In genomic region chrX:64206556-64207162, GRCh38 we compare ENCODE assay signal across 8 cellular contexts. TPM values are rescaled to one million over a fixed set of nuclear protein-coding genes. Genes with fewer than 3 reads are reported as not detected.
DNase-seq lines count a peak whose midpoint lies in the region; ATAC-seq and TF ChIP-seq lines count a peak whose summit lies in the region.

No MANE protein-coding gene starts in this region.

- intact Hi-C loops in Caco-2 (cut with micrococcal nuclease; ENCODE audit: unreplicated experiment) (loop anchor here (1.0 to 10.0 kb wide), 4 partner anchors 17 to 112 kb away; no protein-coding TSS in a partner anchor), PC-9 (cut with micrococcal nuclease; ENCODE audit: unreplicated experiment) (loop anchor here (5.0 to 10.0 kb wide), 2 partner anchors 114 to 1328 kb away; partner anchors contain the start of gene LAS1L), ovary (cut with DNase I) (no loop called here)

- no peak for TF ChIP-seq POLR2A in ovary (IDR thresholded peaks at IDR 0.05)

- no peak for TF ChIP-seq CTCF in Caco-2 (IDR thresholded peaks at IDR 0.05; ENCODE audit: insufficient read depth in 1 of 2, low read depth in 1 of 2, low read length in 1 of 2, severe bottlenecking in 1 of 2, unreplicated experiment in 1 of 2)
- TF ChIP-seq CTCF in PC-9 (conservative IDR thresholded peaks at IDR 0.05), result no peak
- no peak for TF ChIP-seq CTCF in ovary (IDR thresholded peaks at IDR 0.05)

- no peaks in the 10 kb centered on the region for H3K4me1 ChIP-seq in Caco-2
- peaks cover 11% of the 10 kb centered on the region for H3K4me1 ChIP-seq in PC-9 (replicated peaks; ENCODE audit: insufficient read depth)
- H3K4me1 ChIP-seq in ovary (ENCODE audit: insufficient read depth), result peaks cover 4% of the 10 kb centered on the region

- H3K9me3 ChIP-seq in Caco-2 (no peaks in the 10 kb centered on the region), PC-9 (ENCODE audit: insufficient read depth, low read depth) (no peaks in the 10 kb centered on the region), ovary (no peaks in the 10 kb centered on the region)

- peak overlapping the region; percentile 84 for H3K27ac ChIP-seq in PC-9
- peak overlapping the region; percentile 57 to 89 for H3K27ac ChIP-seq in ovary

- POLR2A ChIA-PET in Caco-2 (lab: Charles Lee), result interaction anchor here (1.5 kb wide), 1 partner anchor 18 kb away, joined by 7 read pairs; no protein-coding TSS in a partner anchor
- POLR2A ChIA-PET in PC-9 (lab: Charles Lee; ENCODE audit: unreplicated experiment), result no interaction called here

- no peaks in the 10 kb centered on the region for H3K4me1 Mint-ChIP-seq in Caco-2 (ENCODE audit: low read depth, unreplicated experiment)

- peaks cover 11% of the 10 kb centered on the region; the same call in 1 of the 2 replicates for H3K79me2 ChIP-seq in PC-9 (ENCODE audit: low read depth)

- H3K4me3 ChIP-seq in Caco-2 (ENCODE audit: low read depth, low read length), result peak overlapping the region; percentile 52
- H3K4me3 ChIP-seq in PC-9, result peak overlapping the region; percentile 81
- H3K4me3 ChIP-seq in ovary, result peak overlapping the region; percentile 72

- H3K4me3 Mint-ChIP-seq in Caco-2 (ENCODE audit: unreplicated experiment), result peak overlapping the region; percentile 76

- peak; percentile 72 for ATAC-seq in esophagus mucosa

- H3K27me3 ChIP-seq in Caco-2 (replicated peaks; ENCODE audit: control insufficient read depth, insufficient read depth, low read length), result no peaks in the 10 kb centered on the region
- H3K27me3 ChIP-seq in PC-9 (ENCODE audit: insufficient read depth, low read depth), result no peaks in the 10 kb centered on the region
- H3K27me3 ChIP-seq in ovary, result no peaks in the 10 kb centered on the region

- CTCF ChIA-PET in Caco-2 (lab: Charles Lee) (interaction anchor here (2.3 to 2.7 kb wide), 2 partner anchors 18 to 113 kb away, joined by 6 to 12 read pairs; no protein-coding TSS in a partner anchor), PC-9 (lab: Charles Lee) (interaction anchor here (0.7 kb wide), 1 partner anchor 22 kb away, joined by 4 read pairs; no protein-coding TSS in a partner anchor)

- BruUV-seq in Caco-2 (replicated peaks; lab: Mats Ljungman, UMichigan) (no TSS peak), PC-9 (replicated peaks; lab: Mats Ljungman, UMichigan) (no TSS peak)

- no peaks in the 10 kb centered on the region for H3K9me2 ChIP-seq in PC-9 (ENCODE audit: insufficient read depth)

- DNase-seq in Caco-2, result no peak
- peak; percentile 22 to 39 for DNase-seq in PC-9
- peak; percentile 29 to 59 (median 47) for DNase-seq in ovary
- no peak for DNase-seq in SHP77 treated with DMSO at 0.1 percent for 48 hours (lab: John Stamatoyannopoulos, UW)
- DNase-seq in NCI-H1694 treated with DMSO at 0.1 percent for 48 hours (lab: John Stamatoyannopoulos, UW), result no peak
- DNase-seq in iPS-NIHi7 (ENCODE audit: extremely low spot score), result no peak
- DNase-seq in HuH-7 (ENCODE audit: low spot score), result no peak

- TF ChIP-seq EP300 in ovary (IDR thresholded peaks at IDR 0.05), result no peak

- H3F3A ChIP-seq in PC-9 (ENCODE audit: insufficient read depth, low read depth), result peaks cover 11% of the 10 kb centered on the region; the same call in 1 of the 2 replicates

- no peaks in the 10 kb centered on the region for H3K9me3 Mint-ChIP-seq in Caco-2 (ENCODE audit: unreplicated experiment)

- H3K27me3 Mint-ChIP-seq in Caco-2 (ENCODE audit: insufficient read depth, unreplicated experiment), result no peaks in the 10 kb centered on the region

- no peaks in the 10 kb centered on the region for H3K36me3 Mint-ChIP-seq in Caco-2 (ENCODE audit: insufficient read depth, unreplicated experiment)

- H3K4me2 ChIP-seq in PC-9, result peak overlapping the region; percentile 95

- WGBS in ovary, 3 donors, result 28 to 37% (median 30%) methylated on average over 5 of the region's 5 CpGs

- H2AFZ ChIP-seq in PC-9, result peak overlapping the region; percentile 97

- H3K27ac Mint-ChIP-seq in Caco-2 (ENCODE audit: unreplicated experiment), result peak overlapping the region; percentile 79

- H3K36me3 ChIP-seq in Caco-2 (ENCODE audit: control insufficient read depth, insufficient read depth, low read length), result no peaks in the 10 kb centered on the region
- no peaks in the 10 kb centered on the region for H3K36me3 ChIP-seq in PC-9 (ENCODE audit: low read depth)
- H3K36me3 ChIP-seq in ovary, result no peaks in the 10 kb centered on the region

- no peaks in the 10 kb centered on the region for H4K20me1 ChIP-seq in PC-9 (ENCODE audit: insufficient read depth)

RNA-seq across cellular contexts. Expression of gene AMER1, which starts 1.2 kb away (rescaled TPM):
- total RNA-seq in Caco-2 (2022), result 11.0 and 11.8 TPM in 2 replicates
- total RNA-seq in PC-9 (2021), result 5.8 and 6.5 TPM in 2 replicates
- total RNA-seq in esophagus mucosa, result 3.6 TPM
- 10 to 100 TPM in 6 of 7 donors, 1 to 10 TPM in 1; 8.2 to 25.9 (median 17.8) TPM for total RNA-seq in ovary
- 1 to 10 TPM; 5.5 to 8.2 TPM for polyA plus RNA-seq in ovary

RNA-seq across cellular contexts. Expression of gene ASB12, which starts 23.7 kb away (rescaled TPM):
- not detected in 2 replicates for total RNA-seq in Caco-2 (2022)
- total RNA-seq in PC-9 (2021), result not detected in 2 replicates
- not detected for total RNA-seq in esophagus mucosa
- 1 to 10 TPM in 2 of 7 donors, under 1 TPM in 5; 0.24 to 1.2 (median 0.60) TPM for total RNA-seq in ovary
- polyA plus RNA-seq in ovary, result under 1 TPM; 0.46 to 0.62 TPM

Comparison
In these comparisons a context has a peak if more than half of its experiments do, and no peak if none do; other contexts are left out.
1. DNase-seq: peak in PC-9 (2 of 2) and ovary (5 of 5); none in Caco-2 (0 of 2), SHP77 treated with DMSO at 0.1 percent for 48 hours (single experiment), NCI-H1694 treated with DMSO at 0.1 percent for 48 hours (single experiment), iPS-NIHi7 (single experiment) and HuH-7 (single experiment).
2. intact Hi-C loops: an anchor here in Caco-2 (1.0 to 10.0 kb wide) and PC-9 (5.0 to 10.0 kb wide); none called in ovary.
3. Peak in every context shown above with its lines, with median percentiles within 50 percentile points of each other: H3K4me3 ChIP-seq.